Comparison of ENCODE assay signal across 8 cellular contexts in genomic region chr19:14516048-14516534, GRCh38. TPM values are rescaled to one million over a fixed set of nuclear protein-coding genes. Genes with fewer than 3 reads are reported as not detected.
DNase-seq lines count a peak whose midpoint lies in the region; ATAC-seq and TF ChIP-seq lines count a peak whose summit lies in the region.

No MANE protein-coding gene starts in this region.

- no peaks in the 10 kb centered on the region for H4K20me1 ChIP-seq in fibroblast of lung (ENCODE audit: control insufficient read depth, extremely low read depth, insufficient read depth, low read length)

- H3K4me2 ChIP-seq in fibroblast of lung (ENCODE audit: extremely low read depth, insufficient read depth, low read length): peak overlapping the region; percentile 100

- peaks cover 39% of the 10 kb centered on the region for H3K79me2 ChIP-seq in fibroblast of lung (ENCODE audit: control insufficient read depth, insufficient read depth, low read length)

- no peak for ATAC-seq in GM19452 (IDR thresholded peaks at IDR 0.05; ENCODE audit: unreplicated experiment)
- ATAC-seq in HG02981 (IDR thresholded peaks at IDR 0.05; ENCODE audit: unreplicated experiment): no peak
- ATAC-seq in GM18502 (IDR thresholded peaks at IDR 0.05; ENCODE audit: poor library complexity, unreplicated experiment): no peak

- H3K4me3 ChIP-seq in SK-N-MC: peak overlapping the region; percentile 90
- H3K4me3 ChIP-seq in fibroblast of lung (replicated peaks in 1 of 4; ENCODE audit: control extremely low read depth in 1 of 4, insufficient read depth in 1 of 4, low read depth in 3 of 4, low read length in 4 of 4): peak overlapping the region; percentile 92 to 98 (median 96)
- peak overlapping the region; percentile 96 for H3K4me3 ChIP-seq in retinal pigment epithelial cell (ENCODE audit: low read length)

- no peaks in the 10 kb centered on the region for H3K9me3 ChIP-seq in SK-N-MC (ENCODE audit: low read depth, low read length)
- H3K9me3 ChIP-seq in fibroblast of lung (ENCODE audit: control insufficient read depth, insufficient read depth, low read depth, low read length): no peaks in the 10 kb centered on the region

- no peaks in the 10 kb centered on the region for H3K27me3 ChIP-seq in fibroblast of lung (ENCODE audit: control insufficient read depth, insufficient read depth, low read length)

- H2AFZ ChIP-seq in fibroblast of lung (ENCODE audit: low read length): no peak overlapping the region

- in situ Hi-C loops in GM13977 (cut with MboI; ENCODE audit: low pct_unique_long_range_greater_than_20kb, low sequenced_read_pairs, unreplicated experiment): no loop called here

- H3K36me3 ChIP-seq in SK-N-MC (ENCODE audit: insufficient read depth, low read length) (peaks cover 31% of the 10 kb centered on the region), fibroblast of lung (ENCODE audit: control insufficient read depth, insufficient read depth, low read length) (peaks cover 22% of the 10 kb centered on the region)

- H3K9ac ChIP-seq in SK-N-MC (ENCODE audit: insufficient read length) (peak overlapping the region; percentile 94), fibroblast of lung (ENCODE audit: insufficient read depth, low read length) (peak overlapping the region; percentile 8)

- peaks cover 19% of the 10 kb centered on the region for H3K4me1 ChIP-seq in fibroblast of lung (ENCODE audit: control insufficient read depth, extremely low read depth, insufficient read depth, low read length)

- TF ChIP-seq CTCF in GM13977 (IDR thresholded peaks at IDR 0.05; ENCODE audit: extremely low read depth, insufficient read depth, missing control alignments) (no peak), fibroblast of lung (conservative IDR thresholded peaks at IDR 0.05 in 1 of 2, IDR thresholded peaks at IDR 0.05 in 1 of 2; ENCODE audit: low read depth in 1 of 2, low read length in 2 of 2) (no peak), retinal pigment epithelial cell (conservative IDR thresholded peaks at IDR 0.05; ENCODE audit: low read depth, low read length) (peak; percentile 20)

- no peak overlapping the region for H3K27ac ChIP-seq in SK-N-MC
- H3K27ac ChIP-seq in fibroblast of lung (ENCODE audit: insufficient read depth, low read length): peak overlapping the region; percentile 99

- DNase-seq in GM13977 (ENCODE audit: low spot score) (peak; percentile 4), SK-N-MC (ENCODE audit: low read depth, low spot score) (no peak), fibroblast of lung (ENCODE audit: low read depth in 2 of 2) (no peak), retinal pigment epithelial cell (ENCODE audit: low read depth) (no peak), NCI-H2029 treated with DMSO at 0.1 percent for 48 hours (lab: John Stamatoyannopoulos, UW) (no peak)

RNA-seq across cellular contexts. Expression of gene DNAJB1, which starts 2.1 kb away (rescaled TPM):
- total RNA-seq in fibroblast of lung: 77.3 and 87.7 TPM in 2 replicates
- 87.3 and 148 TPM in 2 replicates for polyA plus RNA-seq in fibroblast of lung
- polyA plus RNA-seq in fibroblast of lung (2012): 69.4 and 112 TPM in 2 replicates
- 85.1 and 207 TPM in 2 replicates for polyA minus RNA-seq in fibroblast of lung (ENCODE audit: low replicate concordance)

RNA-seq across cellular contexts. Expression of gene TECR, which starts 13.3 kb away (rescaled TPM):
- 20.5 and 34.0 TPM in 2 replicates for total RNA-seq in fibroblast of lung
- polyA plus RNA-seq in fibroblast of lung: 73.4 and 109 TPM in 2 replicates
- 103 and 161 TPM in 2 replicates for polyA plus RNA-seq in fibroblast of lung (2012)
- polyA minus RNA-seq in fibroblast of lung (ENCODE audit: low replicate concordance): 344 and 409 TPM in 2 replicates

RNA-seq across cellular contexts. Expression of gene GIPC1, which starts 20.2 kb away (rescaled TPM):
- total RNA-seq in fibroblast of lung: 80.1 and 129 TPM in 2 replicates
- polyA plus RNA-seq in fibroblast of lung: 57.3 and 72.5 TPM in 2 replicates
- polyA plus RNA-seq in fibroblast of lung (2012): 106 and 144 TPM in 2 replicates
- 45.0 and 58.4 TPM in 2 replicates for polyA minus RNA-seq in fibroblast of lung (ENCODE audit: low replicate concordance)

RNA-seq across cellular contexts. Expression of gene PTGER1, which starts 40.9 kb away (rescaled TPM):
- total RNA-seq in fibroblast of lung: 9.7 and 18.7 TPM in 2 replicates
- 0.67 and 2.3 TPM in 2 replicates for polyA plus RNA-seq in fibroblast of lung
- polyA plus RNA-seq in fibroblast of lung (2012): 5.2 and 9.9 TPM in 2 replicates
- 0.52 and 3.4 TPM in 2 replicates for polyA minus RNA-seq in fibroblast of lung (ENCODE audit: low replicate concordance)

RNA-seq across cellular contexts. Expression of gene NDUFB7, which starts 55.8 kb away (rescaled TPM):
- total RNA-seq in fibroblast of lung: 253 and 274 TPM in 2 replicates
- 100 and 110 TPM in 2 replicates for polyA plus RNA-seq in fibroblast of lung
- 221 and 267 TPM in 2 replicates for polyA plus RNA-seq in fibroblast of lung (2012)
- 33.5 and 48.9 TPM in 2 replicates for polyA minus RNA-seq in fibroblast of lung (ENCODE audit: low replicate concordance)
